ENCODE assay signal across 1 cellular context in genomic region chr17:46832945-46833839, GRCh38.
A peak's percentile ranks its signal among the peaks of the same experiment; 100 is the strongest.
TF ChIP-seq lines count a peak whose summit lies in the region.

No MANE protein-coding gene starts in this region.

TF ChIP-seq in SK-N-SH, 30 proteins besides CTCF, POLR2A, EP300 and RAD21 (continued from another document):
- TF ChIP-seq ZBTB33 (IDR thresholded peaks at IDR 0.05; ENCODE audit: borderline replicate concordance, low read depth) (no peak), USF2 (IDR thresholded peaks at IDR 0.05; ENCODE audit: borderline replicate concordance, low read depth, low read length) (no peak), YY1 (IDR thresholded peaks at IDR 0.05; ENCODE audit: low read depth) (no peak), NRF1 (IDR thresholded peaks at IDR 0.05; ENCODE audit: low read depth, low read length) (no peak), FOXM1 (IDR thresholded peaks at IDR 0.05; ENCODE audit: low read depth) (no peak), SIN3A (IDR thresholded peaks at IDR 0.05; ENCODE audit: borderline replicate concordance, low read depth, low read length) (no peak), CHD2 (IDR thresholded peaks at IDR 0.05; ENCODE audit: low read length, partially characterized antibody) (no peak), TCF12 (IDR thresholded peaks at IDR 0.05) (peak; percentile 41; the same call in 1 of the 2 replicates), SMC3 (IDR thresholded peaks at IDR 0.05; ENCODE audit: low read depth, low read length) (no peak), GABPA (IDR thresholded peaks at IDR 0.05; ENCODE audit: low read depth) (no peak), JUND (IDR thresholded peaks at IDR 0.05) (no peak; the same call in 1 of the 2 replicates), FOSL2 (IDR thresholded peaks at IDR 0.05; ENCODE audit: borderline replicate concordance, low read depth) (peak; percentile 51; the same call in 1 of the 2 replicates), TEAD4 (IDR thresholded peaks at IDR 0.05; ENCODE audit: borderline replicate concordance, insufficient read depth) (no peak), IRF3 (IDR thresholded peaks at IDR 0.05; ENCODE audit: low read depth, low read length) (no peak), REST (IDR thresholded peaks at IDR 0.05; ENCODE audit: low read depth, low read length) (no peak), RXRA (IDR thresholded peaks at IDR 0.05; ENCODE audit: borderline replicate concordance, low read depth) (no peak), MXI1 (IDR thresholded peaks at IDR 0.05; ENCODE audit: low read depth, low read length) (no peak), PBX3 (IDR thresholded peaks at IDR 0.05) (peak; percentile 31; the same call in 1 of the 2 replicates), GATA2 (CRISPR knock-in tag; IDR thresholded peaks at IDR 0.05) (no peak), FOXJ3 (CRISPR knock-in tag; IDR thresholded peaks at IDR 0.05) (no peak), ELF1 (IDR thresholded peaks at IDR 0.05) (no peak), USF1 (IDR thresholded peaks at IDR 0.05; ENCODE audit: borderline replicate concordance, low read depth) (no peak), MEF2A (IDR thresholded peaks at IDR 0.05; ENCODE audit: borderline replicate concordance, low read depth) (no peak), EZH2phosphoT487 (IDR thresholded peaks at IDR 0.05; ENCODE audit: borderline replicate concordance, low read depth) (no peak), MAX (IDR thresholded peaks at IDR 0.05; ENCODE audit: low read depth) (peak; percentile 89), POLR2AphosphoS5 (IDR thresholded peaks at IDR 0.05; ENCODE audit: low read depth, low read length) (no peak)
